In the genomic region with DNA sequence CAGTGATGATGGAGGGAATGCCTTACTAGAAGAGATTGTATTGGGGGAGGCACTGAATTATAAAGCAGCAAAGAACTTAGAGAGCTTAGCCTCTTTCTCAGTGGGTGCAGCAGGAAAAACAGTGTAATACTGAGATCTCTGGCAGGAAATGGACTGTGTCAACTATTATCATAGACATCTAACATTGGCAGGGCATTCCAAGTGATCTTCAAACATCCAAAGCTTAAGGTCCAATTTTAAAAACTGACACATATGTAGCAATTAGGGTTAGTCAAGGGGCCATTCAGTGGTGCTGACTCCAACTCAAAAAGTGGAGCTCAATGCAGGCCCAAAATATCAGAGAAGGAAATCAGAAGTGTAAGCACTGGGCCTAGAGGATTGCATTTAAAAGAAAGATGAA, we compare ENCODE assay signal across 7 cellular contexts.
"Had no signal": no experiment of that assay in that cellular context is flagged by ENCODE, and none has a peak within 500 bp of the region (broad histone marks: within the 10 kb centered on the region; RNA-seq: fewer than 3 reads in every experiment).

No MANE protein-coding gene starts in this region.

- ATAC-seq: GM23338, K562 had no signal

- H3K9me3 Mint-ChIP-seq: GM23338, H9 had no signal

- H2AFZ ChIP-seq: GM23338 had no signal

- H3K4me1 Mint-ChIP-seq: GM23338 had no signal

- H3K27ac Mint-ChIP-seq: GM23338, H9 had no signal

- H3K27ac ChIP-seq: HL-60 had no signal

- DNase-seq: H9, HCEC 1CT, IMR-90, KG1 had no signal

- H3K4me2 ChIP-seq: GM23338 had no signal

- H3K4me3 ChIP-seq: GM23338, K562 had no signal

- H3K4me3 Mint-ChIP-seq: GM23338, H9 had no signal
